In genomic region chr3:138803006-138803653, GRCh38 we compare ENCODE assay signal across 12 cellular contexts.
"Had no signal": no experiment of that assay in that cellular context is flagged by ENCODE, and none has a peak within 500 bp of the region (broad histone marks: within the 10 kb centered on the region; RNA-seq: fewer than 3 reads in every experiment).

No MANE protein-coding gene starts in this region.

- H3K27ac ChIP-seq: pancreas had no signal

- H3K27ac Mint-ChIP-seq: activated naive CD8-positive, alpha-beta T cell treated with anti-CD3 and anti-CD28 coated beads for 36 hours had no signal

- H3K27me3 Mint-ChIP-seq: activated naive CD8-positive, alpha-beta T cell treated with anti-CD3 and anti-CD28 coated beads for 36 hours had no signal

- H3K4me3 Mint-ChIP-seq: activated naive CD8-positive, alpha-beta T cell treated with anti-CD3 and anti-CD28 coated beads for 36 hours; WTC11 had no signal

- H3K4me3 ChIP-seq: dorsolateral prefrontal cortex, pancreas, thyroid gland had no signal

- H3K9me3 Mint-ChIP-seq: activated naive CD8-positive, alpha-beta T cell treated with anti-CD3 and anti-CD28 coated beads for 36 hours; WTC11 had no signal

- H3K27me3 ChIP-seq: dorsolateral prefrontal cortex, pancreas, thyroid gland had no signal

- H3K9me3 ChIP-seq: pancreas, thyroid gland had no signal

- DNase-seq: activated CD4-positive, alpha-beta T cell treated with anti-CD3 and anti-CD28 coated beads for 48 hours; activated effector memory CD4-positive, alpha-beta T cell treated with Interleukin-2 at 50 U/mL for 16 hours; activated naive CD8-positive, alpha-beta T cell treated with anti-CD3 and anti-CD28 coated beads for 36 hours; anterior cingulate cortex; dorsolateral prefrontal cortex; mesenchymal stem cell; pancreas; small intestine; thyroid gland had no signal

- FAIRE-seq: endometrium, pancreas, small intestine had no signal

- H3K36me3 Mint-ChIP-seq: WTC11 had no signal

- ATAC-seq: esophagus mucosa, pancreas, WTC11 had no signal

- H3K36me3 ChIP-seq: pancreas, thyroid gland had no signal
